8 cellular contexts compared by ENCODE assay signal in genomic region chr19:40280608-40281221, GRCh38. TPM values are rescaled to one million over a fixed set of nuclear protein-coding genes. Genes with fewer than 3 reads are reported as not detected.
DNase-seq lines count a peak whose midpoint lies in the region; ATAC-seq and TF ChIP-seq lines count a peak whose summit lies in the region.

No MANE protein-coding gene starts in this region.

- no peaks in the 10 kb centered on the region; the same call in 1 of the 2 replicates for H3K36me3 ChIP-seq in OCI-LY1 (ENCODE audit: insufficient read depth, low read length)

- H3K4me2 ChIP-seq in OCI-LY1 (ENCODE audit: low read length) = peak overlapping the region; percentile 95

- POLR2A ChIA-PET in CD4-positive, alpha-beta T cell (lab: Charles Lee) = no interaction called here

- no peak overlapping the region for H3K27ac ChIP-seq in CD4-positive, alpha-beta T cell (ENCODE audit: low read depth, low read length)
- peak overlapping the region; percentile 97 for H3K27ac ChIP-seq in OCI-LY1 (ENCODE audit: low read depth, low read length, poor library complexity, severe bottlenecking)

- peaks cover 83% of the 10 kb centered on the region for H3K4me1 ChIP-seq in OCI-LY1 (ENCODE audit: insufficient read depth, low read length, severe bottlenecking)

- peak overlapping the region; percentile 51 for H3K4me3 Mint-ChIP-seq in CD4-positive, alpha-beta T cell
- peak overlapping the region; percentile 58 for H3K4me3 Mint-ChIP-seq in nephron progenitor cell

- H3K9ac ChIP-seq in OCI-LY1 (ENCODE audit: low read length) = peak overlapping the region; percentile 60; the same call in 1 of the 2 replicates

- no peaks in the 10 kb centered on the region for H4K20me1 ChIP-seq in OCI-LY1 (ENCODE audit: insufficient read depth, low read length)

- DNase-seq in CD4-positive, alpha-beta T cell = no peak
- DNase-seq in nephron progenitor cell (no peak), NOMO-1 (lab: John Stamatoyannopoulos, UW; ENCODE audit: unreplicated experiment in 2 of 2) (no peak)
- no peak for DNase-seq in activated CD4-positive, CD25-positive, alpha-beta regulatory T cell (lab: John Stamatoyannopoulos, UW)

- H3K79me2 ChIP-seq in OCI-LY1 (ENCODE audit: insufficient read depth, low read length) = peaks cover 75% of the 10 kb centered on the region

- H3K27ac Mint-ChIP-seq in CD4-positive, alpha-beta T cell = peak overlapping the region; percentile 36
- H3K27ac Mint-ChIP-seq in nephron progenitor cell = peak overlapping the region; percentile 99

- no peaks in the 10 kb centered on the region for H3K27me3 ChIP-seq in CD4-positive, alpha-beta T cell (ENCODE audit: control insufficient read depth, insufficient read depth, low read length)
- no peaks in the 10 kb centered on the region for H3K27me3 ChIP-seq in OCI-LY1 (ENCODE audit: insufficient read depth, low read length)

- ATAC-seq in CD4-positive, alpha-beta T cell (ENCODE audit: poor library complexity) = no peak
- peak; percentile 63 for ATAC-seq in esophagus mucosa
- no peak for ATAC-seq in HG02798 (IDR thresholded peaks at IDR 0.05; ENCODE audit: poor library complexity, unreplicated experiment)
- ATAC-seq in SK-N-SH treated with all-trans-retinoic acid at 6 μM for 48 hours = no peak

- TF ChIP-seq CTCF in CD4-positive, alpha-beta T cell (IDR thresholded peaks at IDR 0.05) = no peak
- TF ChIP-seq CTCF in OCI-LY1 (IDR thresholded peaks at IDR 0.05; ENCODE audit: low read length) (no peak), nephron progenitor cell (IDR thresholded peaks at IDR 0.05) (no peak)

- CTCF ChIA-PET in CD4-positive, alpha-beta T cell (lab: Charles Lee) = interaction anchor here (0.7 kb wide), 1 partner anchor 144 kb away, joined by 3 read pairs; no protein-coding TSS in a partner anchor

- H3K9me3 Mint-ChIP-seq in CD4-positive, alpha-beta T cell = no peaks in the 10 kb centered on the region
- no peaks in the 10 kb centered on the region for H3K9me3 Mint-ChIP-seq in nephron progenitor cell

- peaks cover 73% of the 10 kb centered on the region for H3K4me1 Mint-ChIP-seq in CD4-positive, alpha-beta T cell (ENCODE audit: low read depth)
- peaks cover 84% of the 10 kb centered on the region for H3K4me1 Mint-ChIP-seq in nephron progenitor cell

- intact Hi-C loops in CD4-positive, alpha-beta T cell (cut with DNase I, micrococcal nuclease) = loop anchor here (5.0 to 10.0 kb wide), 4 partner anchors 122 to 936 kb away; partner anchors contain the start of genes SAMD4B (in 1 of the 2) and SERTAD3 (in 1 of the 2)

- 0 out of 2 replicates have a peak, but pooled peaks cover 5% of the 10 kb centered on the region for H3F3A ChIP-seq in OCI-LY1 (ENCODE audit: insufficient read depth, low read length)

- H3K9me3 ChIP-seq in CD4-positive, alpha-beta T cell (ENCODE audit: control insufficient read depth, low read length) = no peaks in the 10 kb centered on the region
- H3K9me3 ChIP-seq in OCI-LY1 (ENCODE audit: low read length) = no peaks in the 10 kb centered on the region

- no peaks in the 10 kb centered on the region for H3K27me3 Mint-ChIP-seq in CD4-positive, alpha-beta T cell
- H3K27me3 Mint-ChIP-seq in nephron progenitor cell (ENCODE audit: low read depth, poor library complexity) = no peaks in the 10 kb centered on the region

- peak overlapping the region; percentile 56 for H3K4me3 ChIP-seq in OCI-LY1 (ENCODE audit: low read depth, low read length, poor library complexity, severe bottlenecking)

- H2AFZ ChIP-seq in OCI-LY1 (ENCODE audit: low read length) = no peak overlapping the region

- H3K9me2 ChIP-seq in OCI-LY1 (ENCODE audit: low read depth, low read length) = no peaks in the 10 kb centered on the region

- peaks cover 30% of the 10 kb centered on the region for H3K36me3 Mint-ChIP-seq in CD4-positive, alpha-beta T cell (ENCODE audit: low read depth)
- H3K36me3 Mint-ChIP-seq in nephron progenitor cell (ENCODE audit: low read depth) = no peaks in the 10 kb centered on the region

TF ChIP-seq in SK-N-SH treated with all-trans-retinoic acid at 6 μM for 48 hours, 23 proteins besides CTCF, POLR2A, EP300 and RAD21:
- TF ChIP-seq GLIS3 (CRISPR knock-in tag; IDR thresholded peaks at IDR 0.05) (no peak), TCF4 (CRISPR knock-in tag; IDR thresholded peaks at IDR 0.05; ENCODE audit: borderline replicate concordance) (no peak), ESRRG (CRISPR knock-in tag; IDR thresholded peaks at IDR 0.05) (no peak), PPARA (CRISPR knock-in tag; IDR thresholded peaks at IDR 0.05; ENCODE audit: borderline replicate concordance) (no peak), OSR1 (CRISPR knock-in tag; IDR thresholded peaks at IDR 0.05) (no peak), TOX (CRISPR knock-in tag; IDR thresholded peaks at IDR 0.05; ENCODE audit: borderline replicate concordance) (no peak), ZC3H10 (CRISPR knock-in tag; IDR thresholded peaks at IDR 0.05) (no peak), ZFP30 (CRISPR knock-in tag; IDR thresholded peaks at IDR 0.05) (no peak), SNAI2 (CRISPR knock-in tag; IDR thresholded peaks at IDR 0.05) (no peak), CSDC2 (CRISPR knock-in tag; IDR thresholded peaks at IDR 0.05) (no peak), RARB (CRISPR knock-in tag; IDR thresholded peaks at IDR 0.05) (no peak)

RNA-seq across cellular contexts. Expression of gene AKT2, which starts 4.4 kb away (rescaled TPM):
- total RNA-seq in CD4-positive, alpha-beta T cell = 100 to 1,000 TPM; 197 to 199 TPM
- total RNA-seq in esophagus mucosa = 96.0 TPM

RNA-seq across cellular contexts. Expression of gene CCNP, which starts 54.2 kb away (rescaled TPM):
- 1 to 10 TPM; 1.2 to 1.7 TPM for total RNA-seq in CD4-positive, alpha-beta T cell
- total RNA-seq in esophagus mucosa = not detected
